In genomic region chr9:21813575-21814473, GRCh38 we compare ENCODE assay signal across 8 cellular contexts. TPM values are rescaled to one million over a fixed set of nuclear protein-coding genes. Genes with fewer than 3 reads are reported as not detected.
A peak's percentile ranks its signal among the peaks of the same experiment; 100 is the strongest.
DNase-seq lines count a peak whose midpoint lies in the region; ATAC-seq and TF ChIP-seq lines count a peak whose summit lies in the region.

No MANE protein-coding gene starts in this region.

- no peaks in the 10 kb centered on the region for H3K27me3 Mint-ChIP-seq in T-helper 1 cell treated with Interleukin-12 subunit alpha and Interleukin-12 subunit beta and Interleukin-4 antibody, amounts not matched to agents 30 μg/mL and 1 μg/mL, for 36 hours (ENCODE audit: low read depth)
- no peaks in the 10 kb centered on the region for H3K27me3 Mint-ChIP-seq in stimulated activated naive B cell treated with anti-CD40 and anti-IgM and Interleukin-4, amounts not matched to agents 10 μg/mL and 1 μg/mL and 100 μg/mL, for 72 hours
- H3K27me3 Mint-ChIP-seq in activated T-helper 17 cell treated with anti-CD3 and anti-CD28 coated beads, Interleukin-2, amount 50 U/mL, for 72 hours, result no peaks in the 10 kb centered on the region

- peak; percentile 51 for TF ChIP-seq CTCF in GM06990 (IDR thresholded peaks at IDR 0.05; ENCODE audit: insufficient read depth, low read length, poor library complexity, severe bottlenecking)

- H3K27ac ChIP-seq in layer of hippocampus (ENCODE audit: low read depth, low read length), result peak overlapping the region; percentile 40

- no peaks in the 10 kb centered on the region; the same call in none of the 2 replicates for H3K36me3 ChIP-seq in GM06990 (ENCODE audit: control insufficient read depth, insufficient read depth, low read length)

- no peaks in the 10 kb centered on the region for H3K9me3 Mint-ChIP-seq in T-helper 1 cell treated with Interleukin-12 subunit alpha and Interleukin-12 subunit beta and Interleukin-4 antibody, amounts not matched to agents 30 μg/mL and 1 μg/mL, for 36 hours
- H3K9me3 Mint-ChIP-seq in stimulated activated naive B cell treated with anti-CD40 and anti-IgM and Interleukin-4, amounts not matched to agents 10 μg/mL and 1 μg/mL and 100 μg/mL, for 72 hours, result no peaks in the 10 kb centered on the region
- H3K9me3 Mint-ChIP-seq in activated T-helper 17 cell treated with anti-CD3 and anti-CD28 coated beads, Interleukin-2, amount 50 U/mL, for 72 hours, result no peaks in the 10 kb centered on the region

- H3K4me3 Mint-ChIP-seq in T-helper 1 cell treated with Interleukin-12 subunit alpha and Interleukin-12 subunit beta and Interleukin-4 antibody, amounts not matched to agents 30 μg/mL and 1 μg/mL, for 36 hours, result no peak overlapping the region
- H3K4me3 Mint-ChIP-seq in stimulated activated naive B cell treated with anti-CD40 and anti-IgM and Interleukin-4, amounts not matched to agents 10 μg/mL and 1 μg/mL and 100 μg/mL, for 72 hours, result no peak overlapping the region
- H3K4me3 Mint-ChIP-seq in activated T-helper 17 cell treated with anti-CD3 and anti-CD28 coated beads, Interleukin-2, amount 50 U/mL, for 72 hours, result no peak overlapping the region

- H3K27me3 ChIP-seq in GM06990 (replicated peaks; ENCODE audit: control insufficient read depth, insufficient read depth, low read length), result no peaks in the 10 kb centered on the region
- H3K27me3 ChIP-seq in layer of hippocampus (ENCODE audit: control insufficient read depth, insufficient read depth, low read length), result no peaks in the 10 kb centered on the region

- H3K36me3 Mint-ChIP-seq in T-helper 1 cell treated with Interleukin-12 subunit alpha and Interleukin-12 subunit beta and Interleukin-4 antibody, amounts not matched to agents 30 μg/mL and 1 μg/mL, for 36 hours (ENCODE audit: low read depth), result peaks cover 34% of the 10 kb centered on the region
- H3K36me3 Mint-ChIP-seq in stimulated activated naive B cell treated with anti-CD40 and anti-IgM and Interleukin-4, amounts not matched to agents 10 μg/mL and 1 μg/mL and 100 μg/mL, for 72 hours, result peaks cover 11 to 47% of the 10 kb centered on the region in 2 donors
- peaks cover 87% of the 10 kb centered on the region for H3K36me3 Mint-ChIP-seq in activated T-helper 17 cell treated with anti-CD3 and anti-CD28 coated beads, Interleukin-2, amount 50 U/mL, for 72 hours (ENCODE audit: low read depth)

- H3K27ac Mint-ChIP-seq in T-helper 1 cell treated with Interleukin-12 subunit alpha and Interleukin-12 subunit beta and Interleukin-4 antibody, amounts not matched to agents 30 μg/mL and 1 μg/mL, for 36 hours, result peak overlapping the region; percentile 36
- H3K27ac Mint-ChIP-seq in stimulated activated naive B cell treated with anti-CD40 and anti-IgM and Interleukin-4, amounts not matched to agents 10 μg/mL and 1 μg/mL and 100 μg/mL, for 72 hours, result no peak overlapping the region
- no peak overlapping the region for H3K27ac Mint-ChIP-seq in activated T-helper 17 cell treated with anti-CD3 and anti-CD28 coated beads, Interleukin-2, amount 50 U/mL, for 72 hours

- ATAC-seq in stimulated activated naive B cell treated with anti-CD40 and anti-IgM and Interleukin-4, amounts not matched to agents 10 μg/mL and 1 μg/mL and 100 μg/mL, for 72 hours (replicated peaks), result peak; percentile 29 to 48
- no peak for ATAC-seq in activated T-helper 17 cell treated with anti-CD3 and anti-CD28 coated beads, Interleukin-2, amount 50 U/mL, for 72 hours (replicated peaks)

- peaks cover 19% of the 10 kb centered on the region for H3K4me1 Mint-ChIP-seq in T-helper 1 cell treated with Interleukin-12 subunit alpha and Interleukin-12 subunit beta and Interleukin-4 antibody, amounts not matched to agents 30 μg/mL and 1 μg/mL, for 36 hours (ENCODE audit: low read depth)
- H3K4me1 Mint-ChIP-seq in stimulated activated naive B cell treated with anti-CD40 and anti-IgM and Interleukin-4, amounts not matched to agents 10 μg/mL and 1 μg/mL and 100 μg/mL, for 72 hours, result peaks cover 14 to 17% of the 10 kb centered on the region in 2 donors
- H3K4me1 Mint-ChIP-seq in activated T-helper 17 cell treated with anti-CD3 and anti-CD28 coated beads, Interleukin-2, amount 50 U/mL, for 72 hours, result peaks cover 30% of the 10 kb centered on the region

- DNase-seq in GM06990 (ENCODE audit: extremely low read depth, insufficient read length) (peak; percentile 37), HCEC 1CT (peak; percentile 78), NCI-H1436 treated with DMSO at 0.1 percent for 48 hours (lab: John Stamatoyannopoulos, UW) (peak; percentile 78), cerebellar cortex (ENCODE audit: low spot score) (peak; percentile 82)
- DNase-seq in stimulated activated naive B cell treated with anti-CD40 and anti-IgM and Interleukin-4, amounts not matched to agents 10 μg/mL and 1 μg/mL and 100 μg/mL, for 72 hours, result peak; percentile 30

- no peak overlapping the region for H3K4me3 ChIP-seq in GM06990 (replicated peaks; ENCODE audit: low read depth, low read length)

RNA-seq across cellular contexts. Expression of gene MTAP, which starts 11.4 kb away (rescaled TPM):
- 10 to 100 TPM; 41.2 to 62.0 TPM for total RNA-seq in activated T-helper 17 cell treated with anti-CD3 and anti-CD28 coated beads, Interleukin-2, amount 50 U/mL, for 72 hours

Comparison
In these comparisons a context has a peak if more than half of its experiments do, and no peak if none do; other contexts are left out.
1. DNase-seq: peak in every context shown above with its lines; median percentile 82 in cerebellar cortex; 78 in HCEC 1CT; 78 in NCI-H1436 treated with DMSO at 0.1 percent for 48 hours; 37 in GM06990; 30 in stimulated activated naive B cell treated with anti-CD40 and anti-IgM and Interleukin-4, amounts not matched to agents 10 μg/mL and 1 μg/mL and 100 μg/mL, for 72 hours.